ENCODE assay signal across 14 cellular contexts in the genomic region with DNA sequence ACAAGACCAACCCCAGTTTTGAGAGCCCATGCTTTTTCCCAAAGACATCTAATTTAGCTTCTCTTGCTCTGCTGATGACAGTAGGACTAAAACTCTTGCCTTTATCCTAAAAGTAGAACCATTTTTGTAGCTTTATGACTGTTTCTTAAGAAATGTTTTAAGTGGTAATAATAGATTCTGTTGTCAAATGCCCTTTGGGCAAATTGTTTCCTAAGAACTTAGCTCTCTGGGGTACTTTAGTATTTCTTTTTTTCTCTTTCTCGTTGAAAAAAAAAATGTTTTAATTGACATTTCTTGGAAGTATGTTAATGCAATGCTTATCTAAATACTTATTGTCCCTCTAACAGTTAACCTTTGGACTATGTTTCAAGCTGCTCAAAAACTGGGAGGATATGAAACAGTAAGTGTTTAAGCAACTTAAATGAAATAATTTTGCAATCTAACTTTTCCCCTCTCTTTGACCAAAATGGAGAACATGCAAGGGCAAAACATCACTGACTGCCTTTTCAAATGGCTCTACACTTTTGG.
DNase-seq lines count a peak whose midpoint lies in the region; ATAC-seq, FAIRE-seq and TF ChIP-seq lines count a peak whose summit lies in the region.
"Had no signal": no experiment of that assay in that cellular context is flagged by ENCODE, and none has a peak within 500 bp of the region (broad histone marks: within the 10 kb centered on the region; RNA-seq: fewer than 3 reads in every experiment).

No MANE protein-coding gene starts in this region.

- peak overlapping the region; percentile 4 for H3K27ac ChIP-seq in colonic mucosa

- no peak for ATAC-seq in HG02973 (IDR thresholded peaks at IDR 0.05; ENCODE audit: unreplicated experiment)
- no peak for ATAC-seq in HG02840 (IDR thresholded peaks at IDR 0.05; ENCODE audit: low FRiP score, unreplicated experiment)

- H3K4me3 Mint-ChIP-seq in osteocyte (ENCODE audit: unreplicated experiment) = peak overlapping the region; percentile 23

- FAIRE-seq in GM19239 (lab: Jason Lieb, UNC) = peak; percentile 76
- FAIRE-seq: HTR-8/SVneo had no signal

- no peaks in the 10 kb centered on the region for H3K27me3 ChIP-seq in colonic mucosa

- 0 out of 2 replicates have a peak overlapping the region, but pooled peaks have one; percentile 3 for H3K4me3 ChIP-seq in AG10803 (ENCODE audit: low read length)
- H3K4me3 ChIP-seq in colonic mucosa = no peak overlapping the region

- H3K4me1 ChIP-seq in colonic mucosa = no peaks in the 10 kb centered on the region

- H3K4me1 Mint-ChIP-seq in osteocyte (ENCODE audit: unreplicated experiment) = peaks cover 94% of the 10 kb centered on the region

- H3K36me3 Mint-ChIP-seq in osteocyte (ENCODE audit: unreplicated experiment) = peaks cover 81% of the 10 kb centered on the region

- H3K9me3 Mint-ChIP-seq in osteocyte (ENCODE audit: unreplicated experiment) = peaks cover 5% of the 10 kb centered on the region

- no peaks in the 10 kb centered on the region for H3K27me3 Mint-ChIP-seq in osteocyte (ENCODE audit: unreplicated experiment)

- H3K9ac ChIP-seq in colonic mucosa (ENCODE audit: low read depth in 2 of 2, low read length in 2 of 2) = no peak overlapping the region

- intact Hi-C loops in colonic mucosa (cut with DNase I) = no loop called here

- peak overlapping the region; percentile 67 for H3K27ac Mint-ChIP-seq in osteocyte (ENCODE audit: unreplicated experiment)

- DNase-seq in AG10803 (ENCODE audit: low read depth) (no peak), GM19239 (ENCODE audit: insufficient read length, low spot score) (no peak), colonic mucosa (no peak), osteocyte (ENCODE audit: extremely low spot score, unreplicated experiment) (no peak), AG20443 (ENCODE audit: low spot score) (no peak), middle frontal gyrus (ENCODE audit: extremely low spot score, low spot score) (no peak)
- DNase-seq: activated CD4-positive, alpha-beta T cell treated with anti-CD3 and anti-CD28 coated beads, Interleukin-2, amount 50 U/mL, for 48 hours; caudate nucleus; DMS79; mesendoderm; NCI-H187 treated with DMSO at 0.1 percent for 48 hours had no signal

- TF ChIP-seq CTCF in AG10803 (conservative IDR thresholded peaks at IDR 0.05; ENCODE audit: low read length) (no peak), colonic mucosa (IDR thresholded peaks at IDR 0.05) (no peak), osteocyte (IDR thresholded peaks at IDR 0.05) (no peak)

- no peaks in the 10 kb centered on the region for H3K9me3 ChIP-seq in colonic mucosa

- H3K36me3 ChIP-seq in colonic mucosa = no peaks in the 10 kb centered on the region
